ENCODE assay signal across 18 cellular contexts in genomic region chr22:30743257-30744020, GRCh38. TPM values are rescaled to one million over a fixed set of nuclear protein-coding genes. Genes with fewer than 3 reads are reported as not detected.
DNase-seq lines count a peak whose midpoint lies in the region; ATAC-seq lines count a peak whose summit lies in the region.
"Had no signal": no experiment of that assay in that cellular context is flagged by ENCODE, and none has a peak within 500 bp of the region (broad histone marks: within the 10 kb centered on the region; RNA-seq: fewer than 3 reads in every experiment).

No MANE protein-coding gene starts in this region.

- H3K27ac Mint-ChIP-seq in activated CD4-positive, alpha-beta T cell treated with anti-CD3 and anti-CD28 coated beads, Interleukin-2, amount 10 ng/mL, durations not matched to agents 7 days and 5 days, result peak overlapping the region; percentile 74
- H3K27ac Mint-ChIP-seq in CD4-positive, CD25-positive, alpha-beta regulatory T cell, result peak overlapping the region; percentile 78 to 88 (median 82)
- no peak overlapping the region for H3K27ac Mint-ChIP-seq in effector memory CD8-positive, alpha-beta T cell
- no peak overlapping the region for H3K27ac Mint-ChIP-seq in naive thymus-derived CD8-positive, alpha-beta T cell

- H3K4me1 ChIP-seq in CD4-positive, CD25-positive, alpha-beta regulatory T cell (ENCODE audit: control insufficient read depth, insufficient read depth, low read length, poor library complexity, severe bottlenecking), result peaks cover 36% of the 10 kb centered on the region
- H3K4me1 ChIP-seq: Peyer's patch had no signal

- H3K27me3 Mint-ChIP-seq in activated CD4-positive, alpha-beta T cell treated with anti-CD3 and anti-CD28 coated beads, Interleukin-2, amount 10 ng/mL, durations not matched to agents 7 days and 5 days, result no peaks in the 10 kb centered on the region
- H3K27me3 Mint-ChIP-seq in CD4-positive, CD25-positive, alpha-beta regulatory T cell, result no peaks in the 10 kb centered on the region
- peaks cover 7 to 13% of the 10 kb centered on the region in 2 donors for H3K27me3 Mint-ChIP-seq in effector memory CD8-positive, alpha-beta T cell
- peaks cover 0 to 9% (median 3%) of the 10 kb centered on the region in 5 donors for H3K27me3 Mint-ChIP-seq in naive thymus-derived CD8-positive, alpha-beta T cell

- peak overlapping the region; percentile 29 for H3K4me3 ChIP-seq in CD4-positive, CD25-positive, alpha-beta regulatory T cell (ENCODE audit: low read depth, low read length)
- H3K4me3 ChIP-seq: heart left ventricle, Peyer's patch, suprapubic skin had no signal

- H3K27ac ChIP-seq in CD4-positive, CD25-positive, alpha-beta regulatory T cell (ENCODE audit: insufficient read depth, low read length, poor library complexity, severe bottlenecking), result peak overlapping the region; percentile 17
- H3K27ac ChIP-seq: heart left ventricle, Peyer's patch, suprapubic skin had no signal

- CTCF ChIA-PET in activated CD4-positive, alpha-beta T cell treated with anti-CD3 and anti-CD28 coated beads, Interleukin-2, amount 10 ng/mL, durations not matched to agents 7 days and 5 days (lab: Charles Lee), result interaction anchor here (0.9 to 5.9 kb wide), 6 partner anchors 10 to 364 kb away, joined by 3 to 38 read pairs (median 4); partner anchors contain the start of genes SELENOM and SLC35E4

- no peaks in the 10 kb centered on the region for H3K36me3 ChIP-seq in CD4-positive, CD25-positive, alpha-beta regulatory T cell (ENCODE audit: control insufficient read depth, insufficient read depth, low read length)
- H3K36me3 ChIP-seq: heart left ventricle, Peyer's patch, suprapubic skin had no signal

- H3K9me3 Mint-ChIP-seq in activated CD4-positive, alpha-beta T cell treated with anti-CD3 and anti-CD28 coated beads, Interleukin-2, amount 10 ng/mL, durations not matched to agents 7 days and 5 days, result peaks cover 2% of the 10 kb centered on the region
- H3K9me3 Mint-ChIP-seq in CD4-positive, CD25-positive, alpha-beta regulatory T cell, result no peaks in the 10 kb centered on the region
- H3K9me3 Mint-ChIP-seq in effector memory CD8-positive, alpha-beta T cell, result no peaks in the 10 kb centered on the region
- H3K9me3 Mint-ChIP-seq in naive thymus-derived CD8-positive, alpha-beta T cell, result no peaks in the 10 kb centered on the region

- peak in 1 of 2 donors; percentile 25 for ATAC-seq in CD4-positive, CD25-positive, alpha-beta regulatory T cell (ENCODE audit: low read depth in 2 of 2)
- no peak for ATAC-seq in effector memory CD8-positive, alpha-beta T cell (replicated peaks)
- ATAC-seq in GM21576 (IDR thresholded peaks at IDR 0.05; ENCODE audit: unreplicated experiment), result no peak
- ATAC-seq in naive thymus-derived CD8-positive, alpha-beta T cell, result no peak
- ATAC-seq in HG03565 (IDR thresholded peaks at IDR 0.05; ENCODE audit: unreplicated experiment), result no peak
- ATAC-seq: heart left ventricle had no signal

- H3K4me1 Mint-ChIP-seq in activated CD4-positive, alpha-beta T cell treated with anti-CD3 and anti-CD28 coated beads, Interleukin-2, amount 10 ng/mL, durations not matched to agents 7 days and 5 days, result peaks cover 64% of the 10 kb centered on the region
- H3K4me1 Mint-ChIP-seq in CD4-positive, CD25-positive, alpha-beta regulatory T cell, result peaks cover 21 to 49% (median 36%) of the 10 kb centered on the region in 4 donors
- H3K4me1 Mint-ChIP-seq in effector memory CD8-positive, alpha-beta T cell (ENCODE audit: low read depth in 2 of 2), result peaks cover 24 to 28% of the 10 kb centered on the region in 2 donors
- peaks cover 0 to 8% (median 2%) of the 10 kb centered on the region in 4 donors for H3K4me1 Mint-ChIP-seq in naive thymus-derived CD8-positive, alpha-beta T cell

- no peaks in the 10 kb centered on the region for H3K9me3 ChIP-seq in CD4-positive, CD25-positive, alpha-beta regulatory T cell (ENCODE audit: control insufficient read depth in 2 of 2, low read length in 2 of 2)
- H3K9me3 ChIP-seq: heart left ventricle, Peyer's patch, suprapubic skin had no signal

- no peak for DNase-seq in activated CD4-positive, alpha-beta T cell treated with anti-CD3 and anti-CD28 coated beads, Interleukin-2, amount 10 ng/mL, durations not matched to agents 7 days and 5 days
- no peak for DNase-seq in activated CD4-positive, alpha-beta T cell treated with anti-CD3 and anti-CD28 coated beads, Interleukin-2, amount 50 U/mL, for 1 hour
- peak in 1 of 3 donors; percentile 60 for DNase-seq in CD4-positive, CD25-positive, alpha-beta regulatory T cell
- DNase-seq in UCSD-AML1 (lab: John Stamatoyannopoulos, UW; ENCODE audit: unreplicated experiment), result peak; percentile 28
- DNase-seq in effector memory CD8-positive, alpha-beta T cell, result no peak
- no peak for DNase-seq in naive thymus-derived CD8-positive, alpha-beta T cell
- DNase-seq: ACHN, amygdala, cerebellar nuclear complex, EL, heart left ventricle, mesenchymal stem cell, NCI-H1417, NCI-H748 treated with DMSO at 0.1 percent for 48 hours, Peyer's patch had no signal

- POLR2A ChIA-PET in activated CD4-positive, alpha-beta T cell treated with anti-CD3 and anti-CD28 coated beads, Interleukin-2, amount 10 ng/mL, durations not matched to agents 7 days and 5 days (lab: Charles Lee), result interaction anchor here (0.5 to 0.6 kb wide), 2 partner anchors 15 to 470 kb away, joined by 3 to 4 read pairs; no protein-coding TSS in a partner anchor
- POLR2A ChIA-PET in naive thymus-derived CD8-positive, alpha-beta T cell (lab: Charles Lee), result no interaction called here

- no peak overlapping the region for H3K4me3 Mint-ChIP-seq in activated CD4-positive, alpha-beta T cell treated with anti-CD3 and anti-CD28 coated beads, Interleukin-2, amount 10 ng/mL, durations not matched to agents 7 days and 5 days
- H3K4me3 Mint-ChIP-seq in CD4-positive, CD25-positive, alpha-beta regulatory T cell, result peak overlapping the region in 3 of 4 donors; percentile 56 to 89 (median 61)
- peak overlapping the region; percentile 19 to 51 for H3K4me3 Mint-ChIP-seq in effector memory CD8-positive, alpha-beta T cell
- H3K4me3 Mint-ChIP-seq in naive thymus-derived CD8-positive, alpha-beta T cell, result no peak overlapping the region

- peaks cover 3% of the 10 kb centered on the region for H3K36me3 Mint-ChIP-seq in activated CD4-positive, alpha-beta T cell treated with anti-CD3 and anti-CD28 coated beads, Interleukin-2, amount 10 ng/mL, durations not matched to agents 7 days and 5 days (ENCODE audit: low read depth)
- no peaks in the 10 kb centered on the region for H3K36me3 Mint-ChIP-seq in CD4-positive, CD25-positive, alpha-beta regulatory T cell
- no peaks in the 10 kb centered on the region for H3K36me3 Mint-ChIP-seq in effector memory CD8-positive, alpha-beta T cell (ENCODE audit: insufficient read depth)
- H3K36me3 Mint-ChIP-seq in naive thymus-derived CD8-positive, alpha-beta T cell, result peaks cover 0 to 2% (median 2%) of the 10 kb centered on the region in 3 donors

- H3K27me3 ChIP-seq in CD4-positive, CD25-positive, alpha-beta regulatory T cell (ENCODE audit: control insufficient read depth, insufficient read depth, low read length), result no peaks in the 10 kb centered on the region
- H3K27me3 ChIP-seq: heart left ventricle, Peyer's patch, suprapubic skin had no signal

RNA-seq across cellular contexts. Expression of gene OSBP2, which starts 48.8 kb away (rescaled TPM):
- 1 to 10 TPM; 1.1 TPM for total RNA-seq in activated CD4-positive, alpha-beta T cell treated with anti-CD3 and anti-CD28 coated beads, Interleukin-2, amount 10 ng/mL, durations not matched to agents 7 days and 5 days
- 9.9 TPM for total RNA-seq in CD4-positive, CD25-positive, alpha-beta regulatory T cell
- polyA plus RNA-seq in CD4-positive, CD25-positive, alpha-beta regulatory T cell, result 1 to 10 TPM in 2 of 4 donors, under 1 TPM in 2; 0.86 to 1.9 (median 1.3) TPM
- total RNA-seq in naive thymus-derived CD8-positive, alpha-beta T cell, result 1 to 10 TPM; 1.3 to 1.8 TPM
- polyA plus RNA-seq in naive thymus-derived CD8-positive, alpha-beta T cell, result under 1 TPM; 0.60 to 0.75 (median 0.70) TPM

Comparison
In these comparisons a context has a peak if more than half of its experiments do, and no peak if none do; other contexts are left out.
1. H3K27ac Mint-ChIP-seq: peak in activated CD4-positive, alpha-beta T cell treated with anti-CD3 and anti-CD28 coated beads, Interleukin-2, amount 10 ng/mL, durations not matched to agents 7 days and 5 days (single experiment) and CD4-positive, CD25-positive, alpha-beta regulatory T cell (3 of 3); none in effector memory CD8-positive, alpha-beta T cell (0 of 2) and naive thymus-derived CD8-positive, alpha-beta T cell (0 of 10).
2. H3K4me3 Mint-ChIP-seq: peak in CD4-positive, CD25-positive, alpha-beta regulatory T cell (3 of 4) and effector memory CD8-positive, alpha-beta T cell (2 of 2); none in activated CD4-positive, alpha-beta T cell treated with anti-CD3 and anti-CD28 coated beads, Interleukin-2, amount 10 ng/mL, durations not matched to agents 7 days and 5 days (single experiment) and naive thymus-derived CD8-positive, alpha-beta T cell (0 of 10).